ENCODE assay signal across 1 cellular context in genomic region chr10:73781879-73782748, GRCh38.
TF ChIP-seq lines count a peak whose summit lies in the region.

Gene CHCHD1 (plus strand): TSS chr10:73782048. CDS start chr10:73782076, 28 bp downstream.

TF ChIP-seq in H1, 55 proteins besides CTCF, POLR2A, EP300 and RAD21 (continued from another document):
- TF ChIP-seq CHD7 (IDR thresholded peaks at IDR 0.05; ENCODE audit: insufficient replicate concordance, low read length) (no peak), BACH1 (IDR thresholded peaks at IDR 0.05; ENCODE audit: low read length) (no peak), GABPA (IDR thresholded peaks at IDR 0.05; ENCODE audit: borderline replicate concordance, insufficient read depth, low read length) (no peak), EGR1 (IDR thresholded peaks at IDR 0.05; ENCODE audit: borderline replicate concordance, low read depth, low read length) (no peak), RFX5 (IDR thresholded peaks at IDR 0.05; ENCODE audit: borderline replicate concordance, low read depth, low read length) (no peak), JUN (IDR thresholded peaks at IDR 0.05; ENCODE audit: low read depth, low read length) (no peak), ZNF274 (IDR thresholded peaks at IDR 0.05; ENCODE audit: borderline replicate concordance, extremely low read depth, low read length) (no peak), PHF8 (conservative IDR thresholded peaks at IDR 0.05; ENCODE audit: low read depth, low read length) (peak; percentile 91), CTBP2 (IDR thresholded peaks at IDR 0.05; ENCODE audit: borderline replicate concordance, insufficient read depth, insufficient read length, low read length) (no peak), SIX5 (IDR thresholded peaks at IDR 0.05; ENCODE audit: low read depth, low read length) (no peak), HDAC6 (IDR thresholded peaks at IDR 0.05; ENCODE audit: low read depth, low read length) (no peak), SP4 (IDR thresholded peaks at IDR 0.05; ENCODE audit: low read length) (no peak; the same call in 1 of the 2 replicates), ASH2L (IDR thresholded peaks at IDR 0.05; ENCODE audit: low read length) (peak; percentile 78), HDAC2 (IDR thresholded peaks at IDR 0.05; ENCODE audit: borderline replicate concordance in 1 of 2, low read depth in 2 of 2, low read length in 2 of 2) (peak in 1 of 2 experiments; percentile 39; a peak in 1 of 4 replicates), FOSL1 (IDR thresholded peaks at IDR 0.05; ENCODE audit: insufficient read depth, low read depth, low read length) (no peak), POU5F1 (IDR thresholded peaks at IDR 0.05; ENCODE audit: low read depth, low read length) (no peak), ATF3 (IDR thresholded peaks at IDR 0.05; ENCODE audit: insufficient read depth, low read depth, low read length) (no peak), SIRT6 (IDR thresholded peaks at IDR 0.05; ENCODE audit: low read length) (no peak), SAP30 (IDR thresholded peaks at IDR 0.05; ENCODE audit: insufficient read depth, insufficient replicate concordance, low read length) (peak; percentile 8), RBBP5 (IDR thresholded peaks at IDR 0.05; ENCODE audit: borderline replicate concordance, low read depth, low read length) (peak; percentile 78; the same call in 1 of the 2 replicates), TAF7 (optimal IDR thresholded peaks at IDR 0.05; ENCODE audit: borderline replicate concordance, low read depth, low read length) (peak; percentile 78), TBP (IDR thresholded peaks at IDR 0.05; ENCODE audit: low read depth, low read length) (peak; percentile 83), SP2 (IDR thresholded peaks at IDR 0.05; ENCODE audit: low read length) (no peak), CHD2 (IDR thresholded peaks at IDR 0.05; ENCODE audit: low read length) (no peak), ATF2 (IDR thresholded peaks at IDR 0.05; ENCODE audit: low read length) (no peak), JUND (IDR thresholded peaks at IDR 0.05; ENCODE audit: low read length) (no peak), CBX5 (IDR thresholded peaks at IDR 0.05; ENCODE audit: low read depth, low read length) (no peak), BRCA1 (IDR thresholded peaks at IDR 0.05; ENCODE audit: low read depth, low read length) (no peak), TAF1 (IDR thresholded peaks at IDR 0.05; ENCODE audit: low read depth, low read length) (peak; percentile 92), EZH2 (IDR thresholded peaks at IDR 0.05; ENCODE audit: low read depth, low read length, severe bottlenecking) (no peak), BCL11A (IDR thresholded peaks at IDR 0.05; ENCODE audit: low read depth in 2 of 2, low read length in 2 of 2) (no peak), KDM1A (IDR thresholded peaks at IDR 0.05; ENCODE audit: borderline replicate concordance, low read length) (no peak), RXRA (IDR thresholded peaks at IDR 0.05; ENCODE audit: insufficient read depth, low read depth, low read length) (no peak), USF2 (IDR thresholded peaks at IDR 0.05; ENCODE audit: low read length) (no peak), NRF1 (IDR thresholded peaks at IDR 0.05; ENCODE audit: low read depth, low read length) (no peak), YY1 (IDR thresholded peaks at IDR 0.05; ENCODE audit: low read depth, low read length) (peak; percentile 90), CEBPB (IDR thresholded peaks at IDR 0.05; ENCODE audit: low read depth, low read length) (no peak), MAFK (IDR thresholded peaks at IDR 0.05; ENCODE audit: low read depth, low read length) (no peak), SIN3A (conservative IDR thresholded peaks at IDR 0.05 in 1 of 2, IDR thresholded peaks at IDR 0.05 in 1 of 2; ENCODE audit: low read depth in 1 of 2, low read length in 2 of 2) (peak in 1 of 2 experiments; percentile 69; a peak in 2 of 4 replicates), CBX8 (IDR thresholded peaks at IDR 0.05; ENCODE audit: borderline replicate concordance, low read depth, low read length) (no peak), TCF12 (IDR thresholded peaks at IDR 0.05; ENCODE audit: low read depth, low read length) (no peak), SP1 (IDR thresholded peaks at IDR 0.05; ENCODE audit: low read depth, low read length) (no peak), SRF (IDR thresholded peaks at IDR 0.05; ENCODE audit: low read depth, low read length) (no peak), MAX (IDR thresholded peaks at IDR 0.05) (peak; percentile 73), SUZ12 (IDR thresholded peaks at IDR 0.05; ENCODE audit: low read length) (no peak), CHD1 (IDR thresholded peaks at IDR 0.05; ENCODE audit: low read depth, low read length) (no peak), RNF2 (IDR thresholded peaks at IDR 0.05; ENCODE audit: borderline replicate concordance, low read depth, low read length, missing control alignments, poor library complexity, severe bottlenecking) (no peak), KDM5A (IDR thresholded peaks at IDR 0.05; ENCODE audit: low read length) (peak; percentile 82), NANOG (IDR thresholded peaks at IDR 0.05; ENCODE audit: insufficient read depth, low read depth, low read length, poor library complexity, severe bottlenecking) (no peak)
- TF ChIP-seq, protein P1, sequence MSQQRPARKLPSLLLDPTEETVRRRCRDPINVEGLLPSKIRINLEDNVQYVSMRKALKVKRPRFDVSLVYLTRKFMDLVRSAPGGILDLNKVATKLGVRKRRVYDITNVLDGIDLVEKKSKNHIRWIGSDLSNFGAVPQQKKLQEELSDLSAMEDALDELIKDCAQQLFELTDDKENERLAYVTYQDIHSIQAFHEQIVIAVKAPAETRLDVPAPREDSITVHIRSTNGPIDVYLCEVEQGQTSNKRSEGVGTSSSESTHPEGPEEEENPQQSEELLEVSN (IDR thresholded peaks at IDR 0.05): peak; percentile 25; the same call in 1 of the 2 replicates
